In genomic region chr3:167734498-167735232, GRCh38 we compare ENCODE assay signal across 1 cellular context.
TF ChIP-seq lines count a peak whose summit lies in the region.

TSS of gene PDCD10 (minus strand) at chr3:167734892. CDS start at chr3:167720157, 14,735 bp downstream.

TF ChIP-seq in HepG2, 621 proteins besides CTCF, POLR2A, EP300 and RAD21 (continued from another document and continues in another):
- TF ChIP-seq, protein P1, sequence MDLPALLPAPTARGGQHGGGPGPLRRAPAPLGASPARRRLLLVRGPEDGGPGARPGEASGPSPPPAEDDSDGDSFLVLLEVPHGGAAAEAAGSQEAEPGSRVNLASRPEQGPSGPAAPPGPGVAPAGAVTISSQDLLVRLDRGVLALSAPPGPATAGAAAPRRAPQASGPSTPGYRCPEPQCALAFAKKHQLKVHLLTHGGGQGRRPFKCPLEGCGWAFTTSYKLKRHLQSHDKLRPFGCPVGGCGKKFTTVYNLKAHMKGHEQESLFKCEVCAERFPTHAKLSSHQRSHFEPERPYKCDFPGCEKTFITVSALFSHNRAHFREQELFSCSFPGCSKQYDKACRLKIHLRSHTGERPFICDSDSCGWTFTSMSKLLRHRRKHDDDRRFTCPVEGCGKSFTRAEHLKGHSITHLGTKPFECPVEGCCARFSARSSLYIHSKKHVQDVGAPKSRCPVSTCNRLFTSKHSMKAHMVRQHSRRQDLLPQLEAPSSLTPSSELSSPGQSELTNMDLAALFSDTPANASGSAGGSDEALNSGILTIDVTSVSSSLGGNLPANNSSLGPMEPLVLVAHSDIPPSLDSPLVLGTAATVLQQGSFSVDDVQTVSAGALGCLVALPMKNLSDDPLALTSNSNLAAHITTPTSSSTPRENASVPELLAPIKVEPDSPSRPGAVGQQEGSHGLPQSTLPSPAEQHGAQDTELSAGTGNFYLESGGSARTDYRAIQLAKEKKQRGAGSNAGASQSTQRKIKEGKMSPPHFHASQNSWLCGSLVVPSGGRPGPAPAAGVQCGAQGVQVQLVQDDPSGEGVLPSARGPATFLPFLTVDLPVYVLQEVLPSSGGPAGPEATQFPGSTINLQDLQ (CRISPR knock-in tag; IDR thresholded peaks at IDR 0.05), result no peak
- TF ChIP-seq SOX6 (IDR thresholded peaks at IDR 0.05) (no peak), SOX6 (CRISPR knock-in tag; IDR thresholded peaks at IDR 0.05) (0 out of 2 replicates have a peak, but pooled peaks have one; percentile 8), ZNF83 (CRISPR knock-in tag; IDR thresholded peaks at IDR 0.05; ENCODE audit: borderline replicate concordance) (peak; percentile 66; the same call in 1 of the 2 replicates), ZSCAN29 (CRISPR knock-in tag; conservative IDR thresholded peaks at IDR 0.05) (peak; percentile 56; the same call in 1 of the 2 replicates), ZBTB40 (IDR thresholded peaks at IDR 0.05) (no peak), ZBTB40 (CRISPR knock-in tag; IDR thresholded peaks at IDR 0.05) (0 out of 2 replicates have a peak, but pooled peaks have one; percentile 40), FOSL1 (CRISPR knock-in tag; IDR thresholded peaks at IDR 0.05; ENCODE audit: borderline replicate concordance) (no peak), ZNF432 (CRISPR knock-in tag; IDR thresholded peaks at IDR 0.05; ENCODE audit: borderline replicate concordance) (no peak), FIP1L1 (IDR thresholded peaks at IDR 0.05; ENCODE audit: borderline replicate concordance, insufficient read depth, low read depth, low read length) (no peak), ZNF547 (CRISPR knock-in tag; IDR thresholded peaks at IDR 0.05) (no peak), ZFX (CRISPR knock-in tag; IDR thresholded peaks at IDR 0.05; ENCODE audit: low read depth) (peak; percentile 95), PITX1 (CRISPR knock-in tag; IDR thresholded peaks at IDR 0.05) (peak; percentile 53; the same call in 1 of the 2 replicates), YEATS4 (CRISPR knock-in tag; IDR thresholded peaks at IDR 0.05; ENCODE audit: borderline replicate concordance) (peak; percentile 74), ZNF652 (CRISPR knock-in tag; IDR thresholded peaks at IDR 0.05; ENCODE audit: borderline replicate concordance, low read depth) (no peak), RARA (CRISPR knock-in tag; IDR thresholded peaks at IDR 0.05) (no peak), ZNF317 (CRISPR knock-in tag; IDR thresholded peaks at IDR 0.05) (no peak), MYPOP (CRISPR knock-in tag; IDR thresholded peaks at IDR 0.05) (no peak), ATF1 (CRISPR knock-in tag; IDR thresholded peaks at IDR 0.05) (peak; percentile 77), ZNF597 (CRISPR knock-in tag; IDR thresholded peaks at IDR 0.05) (0 out of 2 replicates have a peak, but pooled peaks have one; percentile 69), RARG (CRISPR knock-in tag; IDR thresholded peaks at IDR 0.05; ENCODE audit: low read depth) (no peak), POLR2AphosphoS5 (IDR thresholded peaks at IDR 0.05; ENCODE audit: low read depth, low read length) (peak; percentile 88), ZSCAN20 (CRISPR knock-in tag; IDR thresholded peaks at IDR 0.05; ENCODE audit: borderline replicate concordance) (0 out of 2 replicates have a peak, but pooled peaks have one; percentile 48), JUN (CRISPR knock-in tag; IDR thresholded peaks at IDR 0.05) (no peak), ZNF839 (CRISPR knock-in tag; IDR thresholded peaks at IDR 0.05; ENCODE audit: borderline replicate concordance) (peak; percentile 46; the same call in 1 of the 2 replicates), PLSCR1 (CRISPR knock-in tag; IDR thresholded peaks at IDR 0.05; ENCODE audit: borderline replicate concordance) (no peak), REL (CRISPR knock-in tag; conservative IDR thresholded peaks at IDR 0.05) (no peak)
- TF ChIP-seq, protein P2, sequence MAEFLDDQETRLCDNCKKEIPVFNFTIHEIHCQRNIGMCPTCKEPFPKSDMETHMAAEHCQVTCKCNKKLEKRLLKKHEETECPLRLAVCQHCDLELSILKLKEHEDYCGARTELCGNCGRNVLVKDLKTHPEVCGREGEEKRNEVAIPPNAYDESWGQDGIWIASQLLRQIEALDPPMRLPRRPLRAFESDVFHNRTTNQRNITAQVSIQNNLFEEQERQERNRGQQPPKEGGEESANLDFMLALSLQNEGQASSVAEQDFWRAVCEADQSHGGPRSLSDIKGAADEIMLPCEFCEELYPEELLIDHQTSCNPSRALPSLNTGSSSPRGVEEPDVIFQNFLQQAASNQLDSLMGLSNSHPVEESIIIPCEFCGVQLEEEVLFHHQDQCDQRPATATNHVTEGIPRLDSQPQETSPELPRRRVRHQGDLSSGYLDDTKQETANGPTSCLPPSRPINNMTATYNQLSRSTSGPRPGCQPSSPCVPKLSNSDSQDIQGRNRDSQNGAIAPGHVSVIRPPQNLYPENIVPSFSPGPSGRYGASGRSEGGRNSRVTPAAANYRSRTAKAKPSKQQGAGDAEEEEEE (CRISPR knock-in tag; IDR thresholded peaks at IDR 0.05; ENCODE audit: borderline replicate concordance), result no peak
- TF ChIP-seq, protein P3, sequence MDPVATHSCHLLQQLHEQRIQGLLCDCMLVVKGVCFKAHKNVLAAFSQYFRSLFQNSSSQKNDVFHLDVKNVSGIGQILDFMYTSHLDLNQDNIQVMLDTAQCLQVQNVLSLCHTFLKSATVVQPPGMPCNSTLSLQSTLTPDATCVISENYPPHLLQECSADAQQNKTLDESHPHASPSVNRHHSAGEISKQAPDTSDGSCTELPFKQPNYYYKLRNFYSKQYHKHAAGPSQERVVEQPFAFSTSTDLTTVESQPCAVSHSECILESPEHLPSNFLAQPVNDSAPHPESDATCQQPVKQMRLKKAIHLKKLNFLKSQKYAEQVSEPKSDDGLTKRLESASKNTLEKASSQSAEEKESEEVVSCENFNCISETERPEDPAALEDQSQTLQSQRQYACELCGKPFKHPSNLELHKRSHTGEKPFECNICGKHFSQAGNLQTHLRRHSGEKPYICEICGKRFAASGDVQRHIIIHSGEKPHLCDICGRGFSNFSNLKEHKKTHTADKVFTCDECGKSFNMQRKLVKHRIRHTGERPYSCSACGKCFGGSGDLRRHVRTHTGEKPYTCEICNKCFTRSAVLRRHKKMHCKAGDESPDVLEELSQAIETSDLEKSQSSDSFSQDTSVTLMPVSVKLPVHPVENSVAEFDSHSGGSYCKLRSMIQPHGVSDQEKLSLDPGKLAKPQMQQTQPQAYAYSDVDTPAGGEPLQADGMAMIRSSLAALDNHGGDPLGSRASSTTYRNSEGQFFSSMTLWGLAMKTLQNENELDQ (CRISPR knock-in tag; IDR thresholded peaks at IDR 0.05; ENCODE audit: borderline replicate concordance), result no peak
- TF ChIP-seq, protein P4, sequence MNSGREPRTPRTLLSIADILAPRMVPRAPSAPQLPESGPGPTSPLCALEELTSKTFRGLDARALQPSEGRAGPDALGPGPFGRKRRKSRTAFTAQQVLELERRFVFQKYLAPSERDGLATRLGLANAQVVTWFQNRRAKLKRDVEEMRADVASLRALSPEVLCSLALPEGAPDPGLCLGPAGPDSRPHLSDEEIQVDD (CRISPR knock-in tag; IDR thresholded peaks at IDR 0.05; ENCODE audit: borderline replicate concordance), result 0 out of 2 replicates have a peak, but pooled peaks have one; percentile 58
